17 cellular contexts compared by ENCODE assay signal in genomic region chr14:64605926-64606685, GRCh38. TPM values are rescaled to one million over a fixed set of nuclear protein-coding genes. Genes with fewer than 3 reads are reported as not detected.
DNase-seq lines count a peak whose midpoint lies in the region; ATAC-seq and TF ChIP-seq lines count a peak whose summit lies in the region.
"Had no signal": no experiment of that assay in that cellular context is flagged by ENCODE, and none has a peak within 500 bp of the region (broad histone marks: within the 10 kb centered on the region; RNA-seq: fewer than 3 reads in every experiment).

No MANE protein-coding gene starts in this region.

- intact Hi-C loops in MCF 10A (cut with micrococcal nuclease) (no loop called here), breast epithelium (cut with DNase I; ENCODE audit: low total_unique reads) (no loop called here), esophagus squamous epithelium (cut with DNase I) (no loop called here)

- H3K27ac Mint-ChIP-seq in MCF 10A (ENCODE audit: low read depth, unreplicated experiment) (peak overlapping the region; percentile 10), type B pancreatic cell (peak overlapping the region; percentile 39), T-helper 17 cell (no peak overlapping the region)
- H3K27ac Mint-ChIP-seq: IgD-negative memory B cell had no signal

- H3K27me3 Mint-ChIP-seq in MCF 10A (ENCODE audit: insufficient read depth, unreplicated experiment), result peaks cover 1% of the 10 kb centered on the region
- peaks cover 11% of the 10 kb centered on the region for H3K27me3 Mint-ChIP-seq in type B pancreatic cell
- peaks cover 33% of the 10 kb centered on the region for H3K27me3 Mint-ChIP-seq in T-helper 17 cell

- no peak overlapping the region for H3K4me3 ChIP-seq in breast epithelium
- H3K4me3 ChIP-seq in esophagus squamous epithelium, result no peak overlapping the region
- H3K4me3 ChIP-seq: BLaER1 had no signal

- peak; percentile 43 for DNase-seq in MCF 10A (ENCODE audit: unreplicated experiment)
- no peak for DNase-seq in breast epithelium (ENCODE audit: low spot score in 2 of 2)
- peak; percentile 74 for DNase-seq in amniotic epithelial cell (ENCODE audit: low read depth)
- no peak for DNase-seq in esophagus squamous epithelium (lab: John Stamatoyannopoulos, UW)
- DNase-seq in type B pancreatic cell (ENCODE audit: extremely low spot score, unreplicated experiment), result no peak
- DNase-seq in GF-D8 (lab: John Stamatoyannopoulos, UW), result no peak
- no peak for DNase-seq in T-helper 17 cell
- no peak for DNase-seq in NCI-H2171 treated with DMSO at 0.1 percent for 48 hours (lab: John Stamatoyannopoulos, UW)
- DNase-seq: 8988T; MV-4-11; NCI-H1417 treated with DMSO at 0.1 percent for 48 hours; NCI-H2029; NCI-H524 treated with DMSO at 0.1 percent for 48 hours; NK-92 treated with Interleukin-12 subunit alpha and Interleukin-12 subunit beta, amount 100 ng/mL, for 24 hours; OCI-M1 had no signal

- H3K4me3 Mint-ChIP-seq in MCF 10A (ENCODE audit: unreplicated experiment) (no peak overlapping the region), type B pancreatic cell (no peak overlapping the region), T-helper 17 cell (no peak overlapping the region)
- H3K4me3 Mint-ChIP-seq: IgD-negative memory B cell had no signal

- no peak for TF ChIP-seq POLR2A in breast epithelium (IDR thresholded peaks at IDR 0.05)
- TF ChIP-seq POLR2A in esophagus squamous epithelium (IDR thresholded peaks at IDR 0.05), result no peak

- H3K36me3 Mint-ChIP-seq in MCF 10A (ENCODE audit: insufficient read depth, unreplicated experiment), result no peaks in the 10 kb centered on the region
- no peaks in the 10 kb centered on the region for H3K36me3 Mint-ChIP-seq in type B pancreatic cell
- H3K36me3 Mint-ChIP-seq in T-helper 17 cell (ENCODE audit: low read depth), result peaks cover 3% of the 10 kb centered on the region

- no peaks in the 10 kb centered on the region for H3K9me3 Mint-ChIP-seq in MCF 10A (ENCODE audit: unreplicated experiment)
- H3K9me3 Mint-ChIP-seq in type B pancreatic cell, result peaks cover 7% of the 10 kb centered on the region
- H3K9me3 Mint-ChIP-seq: IgD-negative memory B cell had no signal

- H3K4me1 Mint-ChIP-seq in MCF 10A (ENCODE audit: insufficient read depth, unreplicated experiment) (peaks cover 16% of the 10 kb centered on the region), type B pancreatic cell (ENCODE audit: unreplicated experiment) (peaks cover 4% of the 10 kb centered on the region), T-helper 17 cell (no peaks in the 10 kb centered on the region)

- 51 to 66% methylated on average over 9 of the region's 9 CpGs for WGBS in esophagus squamous epithelium, 2 donors

- H3K27ac ChIP-seq in breast epithelium (no peak overlapping the region), esophagus squamous epithelium (peak overlapping the region in 3 of 4 donors; percentile 22 to 52 (median 39))
- H3K27ac ChIP-seq: BLaER1 had no signal

- POLR2A ChIA-PET in MCF 10A (lab: Yijun Ruan, JAX), result interaction anchor here (0.7 to 1.4 kb wide), 7 partner anchors 9 to 218 kb away, joined by 3 to 4 read pairs (median 3); partner anchors contain the start of genes PLEKHG3 and ZBTB1

- H3K4me1 ChIP-seq in breast epithelium, result no peaks in the 10 kb centered on the region
- peaks cover 0 to 44% (median 0%) of the 10 kb centered on the region in 3 donors for H3K4me1 ChIP-seq in esophagus squamous epithelium
- H3K4me1 ChIP-seq: BLaER1 had no signal

- no peaks in the 10 kb centered on the region for H3K36me3 ChIP-seq in breast epithelium
- no peaks in the 10 kb centered on the region for H3K36me3 ChIP-seq in esophagus squamous epithelium
- H3K36me3 ChIP-seq: BLaER1 had no signal

- H3K9me3 ChIP-seq in breast epithelium (no peaks in the 10 kb centered on the region), esophagus squamous epithelium (no peaks in the 10 kb centered on the region), T-helper 17 cell (ENCODE audit: control insufficient read depth, low read length, poor library complexity, severe bottlenecking) (no peaks in the 10 kb centered on the region)

- CTCF ChIA-PET in MCF 10A (lab: Yijun Ruan, JAX), result interaction anchor here (0.7 to 1.3 kb wide), 5 partner anchors 30 to 1223 kb away, joined by 3 to 6 read pairs (median 4); no protein-coding TSS in a partner anchor

- BruUV-seq in MCF 10A (replicated peaks; lab: Mats Ljungman, UMichigan), result no TSS peak

- ATAC-seq in T-helper 17 cell, result no peak

- no peaks in the 10 kb centered on the region for H3K27me3 ChIP-seq in breast epithelium
- H3K27me3 ChIP-seq in esophagus squamous epithelium, result peaks cover 0 to 43% (median 0%) of the 10 kb centered on the region in 4 donors
- H3K27me3 ChIP-seq: BLaER1 had no signal

- no peak for TF ChIP-seq CTCF in MCF 10A (IDR thresholded peaks at IDR 0.05; ENCODE audit: unreplicated experiment)
- no peak for TF ChIP-seq CTCF in breast epithelium (IDR thresholded peaks at IDR 0.05)
- TF ChIP-seq CTCF in esophagus squamous epithelium (IDR thresholded peaks at IDR 0.05), result no peak
- TF ChIP-seq CTCF in type B pancreatic cell (conservative IDR thresholded peaks at IDR 0.05), result no peak

RNA-seq across cellular contexts. Expression of gene PPP1R36, which starts 56.3 kb away (rescaled TPM):
- 0.47 TPM in 1 of 2 replicates, not detected in the other for total RNA-seq in MCF 10A (2022)
- total RNA-seq in breast epithelium, result 1 to 10 TPM; 2.3 to 6.4 (median 3.4) TPM
- 1 to 10 TPM in 3 of 4 donors, under 1 TPM in 1; 0.23 to 1.3 (median 1.2) TPM for total RNA-seq in esophagus squamous epithelium
- total RNA-seq in type B pancreatic cell (ENCODE audit: low replicate concordance), result 0.57 and 0.70 TPM in 2 replicates
- total RNA-seq in T-helper 17 cell, result not detected

Comparison
In these comparisons a context has a peak if more than half of its experiments do, and no peak if none do; other contexts are left out.
1. DNase-seq: peak in MCF 10A (single experiment) and amniotic epithelial cell (single experiment); none in breast epithelium (0 of 2), esophagus squamous epithelium (single experiment), type B pancreatic cell (single experiment), GF-D8 (single experiment), T-helper 17 cell (0 of 3) and NCI-H2171 treated with DMSO at 0.1 percent for 48 hours (single experiment).
2. H3K27ac ChIP-seq: peak in esophagus squamous epithelium (3 of 4); none in breast epithelium (0 of 2).